2 cellular contexts compared by ENCODE assay signal in the genomic region with DNA sequence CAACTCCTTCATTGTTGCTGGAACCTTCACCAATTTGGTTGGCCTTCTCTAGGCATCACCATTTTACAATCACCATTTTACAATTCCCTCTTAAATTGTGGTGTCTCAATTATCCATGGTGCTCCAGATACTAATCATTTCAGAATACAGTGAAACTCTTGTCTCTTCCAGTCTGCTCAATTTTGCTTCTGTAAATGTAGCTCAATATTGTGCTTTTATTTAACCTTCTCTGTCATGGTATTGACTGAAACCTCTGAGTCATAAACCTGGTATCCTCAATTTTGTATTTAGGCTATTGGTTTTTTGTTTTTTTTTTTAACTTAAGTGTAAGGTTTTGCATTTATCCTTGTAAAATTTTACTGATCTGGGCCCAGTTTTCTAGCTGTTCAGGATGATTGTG.
TF ChIP-seq lines count a peak whose summit lies in the region.

No MANE protein-coding gene starts in this region.

TF ChIP-seq in SK-N-SH, 30 proteins besides CTCF, POLR2A, EP300 and RAD21 (continued from another document):
- no peak for TF ChIP-seq ZBTB33 (IDR thresholded peaks at IDR 0.05; ENCODE audit: borderline replicate concordance, low read depth)
- TF ChIP-seq SMC3 (IDR thresholded peaks at IDR 0.05; ENCODE audit: low read depth, low read length), result no peak
- no peak for TF ChIP-seq REST (IDR thresholded peaks at IDR 0.05; ENCODE audit: low read depth, low read length)
- TF ChIP-seq JUND (IDR thresholded peaks at IDR 0.05), result 0 out of 2 replicates have a peak, but pooled peaks have one; percentile 12

TF ChIP-seq in SK-N-SH treated with all-trans-retinoic acid at 6 μM for 48 hours, 23 proteins besides CTCF, POLR2A, EP300 and RAD21 (continued from another document):
- TF ChIP-seq, protein P1, sequence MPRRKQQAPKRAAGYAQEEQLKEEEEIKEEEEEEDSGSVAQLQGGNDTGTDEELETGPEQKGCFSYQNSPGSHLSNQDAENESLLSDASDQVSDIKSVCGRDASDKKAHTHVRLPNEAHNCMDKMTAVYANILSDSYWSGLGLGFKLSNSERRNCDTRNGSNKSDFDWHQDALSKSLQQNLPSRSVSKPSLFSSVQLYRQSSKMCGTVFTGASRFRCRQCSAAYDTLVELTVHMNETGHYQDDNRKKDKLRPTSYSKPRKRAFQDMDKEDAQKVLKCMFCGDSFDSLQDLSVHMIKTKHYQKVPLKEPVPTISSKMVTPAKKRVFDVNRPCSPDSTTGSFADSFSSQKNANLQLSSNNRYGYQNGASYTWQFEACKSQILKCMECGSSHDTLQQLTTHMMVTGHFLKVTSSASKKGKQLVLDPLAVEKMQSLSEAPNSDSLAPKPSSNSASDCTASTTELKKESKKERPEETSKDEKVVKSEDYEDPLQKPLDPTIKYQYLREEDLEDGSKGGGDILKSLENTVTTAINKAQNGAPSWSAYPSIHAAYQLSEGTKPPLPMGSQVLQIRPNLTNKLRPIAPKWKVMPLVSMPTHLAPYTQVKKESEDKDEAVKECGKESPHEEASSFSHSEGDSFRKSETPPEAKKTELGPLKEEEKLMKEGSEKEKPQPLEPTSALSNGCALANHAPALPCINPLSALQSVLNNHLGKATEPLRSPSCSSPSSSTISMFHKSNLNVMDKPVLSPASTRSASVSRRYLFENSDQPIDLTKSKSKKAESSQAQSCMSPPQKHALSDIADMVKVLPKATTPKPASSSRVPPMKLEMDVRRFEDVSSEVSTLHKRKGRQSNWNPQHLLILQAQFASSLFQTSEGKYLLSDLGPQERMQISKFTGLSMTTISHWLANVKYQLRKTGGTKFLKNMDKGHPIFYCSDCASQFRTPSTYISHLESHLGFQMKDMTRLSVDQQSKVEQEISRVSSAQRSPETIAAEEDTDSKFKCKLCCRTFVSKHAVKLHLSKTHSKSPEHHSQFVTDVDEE (CRISPR knock-in tag; IDR thresholded peaks at IDR 0.05), result no peak
- TF ChIP-seq OSR1 (CRISPR knock-in tag; IDR thresholded peaks at IDR 0.05), result no peak
- TF ChIP-seq ZNF565 (CRISPR knock-in tag; conservative IDR thresholded peaks at IDR 0.05; ENCODE audit: low read depth), result no peak
- TF ChIP-seq, protein P2, sequence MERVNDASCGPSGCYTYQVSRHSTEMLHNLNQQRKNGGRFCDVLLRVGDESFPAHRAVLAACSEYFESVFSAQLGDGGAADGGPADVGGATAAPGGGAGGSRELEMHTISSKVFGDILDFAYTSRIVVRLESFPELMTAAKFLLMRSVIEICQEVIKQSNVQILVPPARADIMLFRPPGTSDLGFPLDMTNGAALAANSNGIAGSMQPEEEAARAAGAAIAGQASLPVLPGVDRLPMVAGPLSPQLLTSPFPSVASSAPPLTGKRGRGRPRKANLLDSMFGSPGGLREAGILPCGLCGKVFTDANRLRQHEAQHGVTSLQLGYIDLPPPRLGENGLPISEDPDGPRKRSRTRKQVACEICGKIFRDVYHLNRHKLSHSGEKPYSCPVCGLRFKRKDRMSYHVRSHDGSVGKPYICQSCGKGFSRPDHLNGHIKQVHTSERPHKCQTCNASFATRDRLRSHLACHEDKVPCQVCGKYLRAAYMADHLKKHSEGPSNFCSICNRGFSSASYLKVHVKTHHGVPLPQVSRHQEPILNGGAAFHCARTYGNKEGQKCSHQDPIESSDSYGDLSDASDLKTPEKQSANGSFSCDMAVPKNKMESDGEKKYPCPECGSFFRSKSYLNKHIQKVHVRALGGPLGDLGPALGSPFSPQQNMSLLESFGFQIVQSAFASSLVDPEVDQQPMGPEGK (CRISPR knock-in tag; IDR thresholded peaks at IDR 0.05; ENCODE audit: borderline replicate concordance), result no peak
- TF ChIP-seq ARNTL (CRISPR knock-in tag; IDR thresholded peaks at IDR 0.05; ENCODE audit: borderline replicate concordance, low read depth), result no peak
- TF ChIP-seq PPARA (CRISPR knock-in tag; IDR thresholded peaks at IDR 0.05; ENCODE audit: borderline replicate concordance), result no peak
- TF ChIP-seq ESRRG (CRISPR knock-in tag; IDR thresholded peaks at IDR 0.05), result no peak
- TF ChIP-seq, protein P3, sequence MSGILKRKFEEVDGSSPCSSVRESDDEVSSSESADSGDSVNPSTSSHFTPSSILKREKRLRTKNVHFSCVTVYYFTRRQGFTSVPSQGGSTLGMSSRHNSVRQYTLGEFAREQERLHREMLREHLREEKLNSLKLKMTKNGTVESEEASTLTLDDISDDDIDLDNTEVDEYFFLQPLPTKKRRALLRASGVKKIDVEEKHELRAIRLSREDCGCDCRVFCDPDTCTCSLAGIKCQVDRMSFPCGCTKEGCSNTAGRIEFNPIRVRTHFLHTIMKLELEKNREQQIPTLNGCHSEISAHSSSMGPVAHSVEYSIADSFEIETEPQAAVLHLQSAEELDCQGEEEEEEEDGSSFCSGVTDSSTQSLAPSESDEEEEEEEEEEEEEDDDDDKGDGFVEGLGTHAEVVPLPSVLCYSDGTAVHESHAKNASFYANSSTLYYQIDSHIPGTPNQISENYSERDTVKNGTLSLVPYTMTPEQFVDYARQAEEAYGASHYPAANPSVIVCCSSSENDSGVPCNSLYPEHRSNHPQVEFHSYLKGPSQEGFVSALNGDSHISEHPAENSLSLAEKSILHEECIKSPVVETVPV (CRISPR knock-in tag; IDR thresholded peaks at IDR 0.05), result no peak
